Comparison of ENCODE assay signal across 16 cellular contexts in the genomic region with DNA sequence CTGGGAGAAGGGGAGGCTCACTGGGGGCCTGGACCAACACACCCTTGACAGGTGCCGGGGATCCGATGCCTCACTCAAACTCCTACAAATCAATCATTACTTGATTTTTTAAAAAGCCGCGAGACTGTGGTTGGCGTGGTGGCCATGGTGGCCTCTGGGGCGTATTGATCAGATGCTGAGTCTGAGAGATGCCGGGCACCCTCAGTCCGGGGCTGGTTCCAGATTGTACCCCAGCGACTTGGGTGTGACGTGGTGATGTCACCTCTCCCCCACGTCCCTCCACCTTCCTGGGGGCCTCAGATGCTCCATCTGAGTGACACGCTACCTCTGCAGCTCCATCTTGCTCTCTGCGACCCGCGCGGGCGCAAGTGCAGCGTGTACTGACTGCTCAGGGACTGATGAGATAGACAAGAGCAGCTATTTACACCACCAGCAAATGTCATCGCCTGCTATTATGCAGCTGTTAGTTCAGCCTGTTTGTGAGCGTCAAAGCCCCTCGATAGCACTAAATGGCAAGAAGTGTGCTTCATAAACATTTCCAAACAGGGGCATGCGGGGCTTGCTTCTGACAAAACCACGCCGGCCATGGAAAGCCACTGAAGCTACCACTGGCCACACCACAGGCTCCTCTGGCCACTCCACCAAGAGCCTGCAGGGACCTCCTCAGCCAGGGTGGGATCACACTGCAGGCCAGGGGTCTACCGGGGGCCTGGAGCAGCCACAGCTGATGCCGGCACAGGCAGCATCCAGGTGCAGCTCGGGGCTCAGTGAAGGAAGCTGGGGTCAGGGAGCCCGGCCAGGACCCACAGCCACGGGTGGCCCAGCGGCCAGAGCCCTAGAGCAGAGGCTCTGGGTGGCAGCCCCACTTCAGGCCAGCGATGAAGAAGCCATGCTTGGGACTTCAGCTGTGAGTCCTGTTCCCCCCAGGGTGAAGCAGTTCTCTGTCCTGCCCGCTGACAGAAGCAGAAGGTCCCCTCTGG. TPM values are rescaled to one million over a fixed set of nuclear protein-coding genes. Genes with fewer than 3 reads are reported as not detected.
A peak's percentile ranks its signal among the peaks of the same experiment; 100 is the strongest.
DNase-seq lines count a peak whose midpoint lies in the region; ATAC-seq and TF ChIP-seq lines count a peak whose summit lies in the region.
"Had no signal": no experiment of that assay in that cellular context is flagged by ENCODE, and none has a peak within 500 bp of the region (broad histone marks: within the 10 kb centered on the region; RNA-seq: fewer than 3 reads in every experiment).

No MANE protein-coding gene starts in this region.

- peaks cover under 1% of the 10 kb centered on the region for H3K79me1 ChIP-seq in neuronal stem cell (ENCODE audit: low read depth, low read length)

- no peak overlapping the region for H3K4me2 ChIP-seq in neuronal stem cell (ENCODE audit: insufficient read depth, low read length, poor library complexity, severe bottlenecking)
- H3K4me2 ChIP-seq: A549 had no signal

- H3K9me3 ChIP-seq in RWPE2 (ENCODE audit: severe bottlenecking) = no peaks in the 10 kb centered on the region
- H3K9me3 ChIP-seq in right cardiac atrium (ENCODE audit: control insufficient read depth, low read length) = no peaks in the 10 kb centered on the region
- H3K9me3 ChIP-seq in neuronal stem cell (replicated peaks in 1 of 2; ENCODE audit: control insufficient read depth in 2 of 2, insufficient read depth in 1 of 2, low read depth in 1 of 2, low read length in 2 of 2) = peaks cover 0 to 7% of the 10 kb centered on the region in 2 donors
- H3K9me3 ChIP-seq: BE2C had no signal

- H3K4ac ChIP-seq in neuronal stem cell (ENCODE audit: low read length) = peak overlapping the region; percentile 46

- no peak overlapping the region for H3K18ac ChIP-seq in neuronal stem cell (ENCODE audit: low read length)

- no peak overlapping the region for H2BK12ac ChIP-seq in neuronal stem cell (ENCODE audit: low read length)

- WGBS in right cardiac atrium = 84% methylated on average over 32 of the region's 32 CpGs
- WGBS in neuronal stem cell (ENCODE audit: extremely low coverage in 2 of 2, insufficient read length in 2 of 2, insufficient replicate concordance in 1 of 2), 2 donors = no CpG with 5 or more reads among the region's 32 CpGs

- no peaks in the 10 kb centered on the region for H3K4me1 ChIP-seq in RWPE2 (ENCODE audit: insufficient read depth, poor library complexity, severe bottlenecking)
- H3K4me1 ChIP-seq in right cardiac atrium (ENCODE audit: control insufficient read depth, insufficient read depth, low read length) = no peaks in the 10 kb centered on the region
- H3K4me1 ChIP-seq in neuronal stem cell (ENCODE audit: control insufficient read depth in 2 of 2, insufficient read depth in 1 of 2, low read depth in 1 of 2, low read length in 2 of 2) = no peaks in the 10 kb centered on the region
- H3K4me1 ChIP-seq: A549, BE2C had no signal

- H2AFZ ChIP-seq in neuronal stem cell (ENCODE audit: low read length) = no peak overlapping the region
- H2AFZ ChIP-seq: GM23248 had no signal

- no peaks in the 10 kb centered on the region for H3K36me3 ChIP-seq in RWPE2 (ENCODE audit: low read depth)
- H3K36me3 ChIP-seq in neuronal stem cell (replicated peaks in 1 of 2; ENCODE audit: control insufficient read depth in 2 of 2, insufficient read depth in 2 of 2, low read length in 2 of 2) = no peaks in the 10 kb centered on the region
- H3K36me3 ChIP-seq: BE2C had no signal

- no peak for ATAC-seq in RWPE2 (ENCODE audit: low read depth)
- ATAC-seq in right cardiac atrium = no peak
- ATAC-seq: CD8-positive, alpha-beta T cell had no signal

- H3K27ac Mint-ChIP-seq in chondrocyte (ENCODE audit: unreplicated experiment) = no peak overlapping the region
- H3K27ac Mint-ChIP-seq in activated naive CD4-positive, alpha-beta T cell treated with anti-CD3 and anti-CD28 coated beads, Interleukin-2, amount 10 ng/mL, durations not matched to agents 7 days and 5 days = no peak overlapping the region
- H3K27ac Mint-ChIP-seq: CD8-positive, alpha-beta T cell had no signal

- no peak overlapping the region for H2AK5ac ChIP-seq in neuronal stem cell (ENCODE audit: low read depth, low read length)

- H4K91ac ChIP-seq in neuronal stem cell (ENCODE audit: low read depth, low read length, poor library complexity) = no peak overlapping the region

- H4K8ac ChIP-seq in neuronal stem cell (ENCODE audit: low read depth, low read length) = no peak overlapping the region

- H2BK5ac ChIP-seq in neuronal stem cell (ENCODE audit: low read length) = peak overlapping the region; percentile 94

- peaks cover 14% of the 10 kb centered on the region for H3K9me3 Mint-ChIP-seq in chondrocyte (ENCODE audit: low read depth)
- H3K9me3 Mint-ChIP-seq in activated naive CD4-positive, alpha-beta T cell treated with anti-CD3 and anti-CD28 coated beads, Interleukin-2, amount 10 ng/mL, durations not matched to agents 7 days and 5 days = no peaks in the 10 kb centered on the region

- CTCF ChIA-PET in activated naive CD4-positive, alpha-beta T cell treated with anti-CD3 and anti-CD28 coated beads, Interleukin-2, amount 10 ng/mL, durations not matched to agents 7 days and 5 days (lab: Charles Lee) = no interaction called here

- peaks cover 51% of the 10 kb centered on the region for H3K27me3 Mint-ChIP-seq in chondrocyte (ENCODE audit: low read depth)
- peaks cover 45% of the 10 kb centered on the region for H3K27me3 Mint-ChIP-seq in activated naive CD4-positive, alpha-beta T cell treated with anti-CD3 and anti-CD28 coated beads, Interleukin-2, amount 10 ng/mL, durations not matched to agents 7 days and 5 days

- H2BK120ac ChIP-seq in neuronal stem cell (ENCODE audit: low read depth, low read length) = no peak overlapping the region

- H2BK15ac ChIP-seq in neuronal stem cell (ENCODE audit: low read length) = no peak overlapping the region

- TF ChIP-seq CTCF in RWPE2 (IDR thresholded peaks at IDR 0.05; ENCODE audit: poor library complexity, severe bottlenecking) = no peak
- TF ChIP-seq CTCF in chondrocyte (IDR thresholded peaks at IDR 0.05) = no peak

- peak; percentile 59 for DNase-seq in RWPE2 (ENCODE audit: low spot score)
- peak; percentile 57 for DNase-seq in chondrocyte (ENCODE audit: low spot score)
- DNase-seq in right cardiac atrium = peak in 2 of 3 donors; percentile 33 to 35
- DNase-seq in neuronal stem cell (ENCODE audit: low spot score) = no peak
- DNase-seq in GF-D8 (lab: John Stamatoyannopoulos, UW) = no peak
- no peak for DNase-seq in GM03348 (ENCODE audit: low spot score)
- no peak for DNase-seq in activated naive CD4-positive, alpha-beta T cell treated with anti-CD3 and anti-CD28 coated beads, Interleukin-2, amount 10 ng/mL, durations not matched to agents 7 days and 5 days
- DNase-seq: BE2C; CD8-positive, alpha-beta T cell; COR-L47; DMS53; GM23248; IMR-90 had no signal

- no peak overlapping the region for H3K9ac ChIP-seq in neuronal stem cell (ENCODE audit: low read depth, low read length, poor library complexity)
- H3K9ac ChIP-seq: GM23248 had no signal

- no peaks in the 10 kb centered on the region for H3K4me1 Mint-ChIP-seq in chondrocyte (ENCODE audit: low read depth)
- H3K4me1 Mint-ChIP-seq in activated naive CD4-positive, alpha-beta T cell treated with anti-CD3 and anti-CD28 coated beads, Interleukin-2, amount 10 ng/mL, durations not matched to agents 7 days and 5 days = no peaks in the 10 kb centered on the region

- peak overlapping the region; percentile 47 for H3K14ac ChIP-seq in neuronal stem cell (ENCODE audit: low read length)

- H3K27ac ChIP-seq in RWPE2 (ENCODE audit: poor library complexity, severe bottlenecking) = no peak overlapping the region
- no peak overlapping the region for H3K27ac ChIP-seq in right cardiac atrium (ENCODE audit: low read length)
- H3K27ac ChIP-seq in neuronal stem cell (replicated peaks; ENCODE audit: low read length) = no peak overlapping the region
- H3K27ac ChIP-seq: A549, C4-2B, GM23248 had no signal

- H3K4me3 ChIP-seq in RWPE2 (ENCODE audit: severe bottlenecking) = no peak overlapping the region
- H3K4me3 ChIP-seq in right cardiac atrium (ENCODE audit: low read length) = no peak overlapping the region
- no peak overlapping the region for H3K4me3 ChIP-seq in neuronal stem cell (ENCODE audit: low read length in 2 of 2)
- H3K4me3 ChIP-seq: A549, GM23248 had no signal

- intact Hi-C loops in right cardiac atrium (cut with DNase I) = no loop called here

- H3K23ac ChIP-seq in neuronal stem cell (ENCODE audit: low read depth, low read length, poor library complexity) = no peak overlapping the region

- no peak overlapping the region for H3K4me3 Mint-ChIP-seq in chondrocyte (ENCODE audit: unreplicated experiment)
- H3K4me3 Mint-ChIP-seq in activated naive CD4-positive, alpha-beta T cell treated with anti-CD3 and anti-CD28 coated beads, Interleukin-2, amount 10 ng/mL, durations not matched to agents 7 days and 5 days = no peak overlapping the region
- H3K4me3 Mint-ChIP-seq: CD8-positive, alpha-beta T cell had no signal

- H3K27me3 ChIP-seq in RWPE2 (ENCODE audit: insufficient read depth, poor library complexity, severe bottlenecking) (peaks cover 72% of the 10 kb centered on the region), right cardiac atrium (ENCODE audit: control insufficient read depth, insufficient read depth) (no peaks in the 10 kb centered on the region), neuronal stem cell (ENCODE audit: control insufficient read depth in 3 of 3, insufficient read depth in 3 of 3, low read depth in 1 of 3, low read length in 3 of 3) (peaks cover 0 to 51% (median 0%) of the 10 kb centered on the region in 3 experiments)

- peaks cover 3% of the 10 kb centered on the region for H3K36me3 Mint-ChIP-seq in chondrocyte (ENCODE audit: low read depth)
- H3K36me3 Mint-ChIP-seq in activated naive CD4-positive, alpha-beta T cell treated with anti-CD3 and anti-CD28 coated beads, Interleukin-2, amount 10 ng/mL, durations not matched to agents 7 days and 5 days = no peaks in the 10 kb centered on the region
- H3K36me3 Mint-ChIP-seq: CD8-positive, alpha-beta T cell had no signal

RNA-seq across cellular contexts. Expression of gene SLC6A3, which starts 50.1 kb away (rescaled TPM):
- total RNA-seq in chondrocyte (not detected in 3 replicates), right cardiac atrium (not detected)
- not detected for polyA plus RNA-seq in right cardiac atrium
- polyA plus RNA-seq in neuronal stem cell (2013, experiment 1 of 2) = 0.26 TPM
- polyA plus RNA-seq in neuronal stem cell (2013, experiment 2 of 2) = 0.15 TPM
- total RNA-seq: CD8-positive, alpha-beta T cell; GM23248; IMR-90 had no signal
- polyA plus RNA-seq: AG04450, GM23248, IMR-90 had no signal

RNA-seq across cellular contexts. Expression of gene CLPTM1L, which starts 50.3 kb away (rescaled TPM):
- total RNA-seq in chondrocyte (75.8 to 108 TPM (median 81.6 TPM) in 3 replicates), right cardiac atrium (10 to 100 TPM; 43.9 to 62.7 (median 50.0) TPM)
- 44.0 TPM for polyA plus RNA-seq in right cardiac atrium
- 49.2 TPM for polyA plus RNA-seq in neuronal stem cell (2013, experiment 1 of 2)
- polyA plus RNA-seq in neuronal stem cell (2013, experiment 2 of 2) = 50.1 TPM

Comparison
In these comparisons a context has a peak if more than half of its experiments do, and no peak if none do; other contexts are left out.
1. DNase-seq: peak in RWPE2 (single experiment), chondrocyte (single experiment) and right cardiac atrium (2 of 3); none in neuronal stem cell (single experiment), GF-D8 (single experiment), GM03348 (single experiment) and activated naive CD4-positive, alpha-beta T cell treated with anti-CD3 and anti-CD28 coated beads, Interleukin-2, amount 10 ng/mL, durations not matched to agents 7 days and 5 days (single experiment).